12 cellular contexts compared by ENCODE assay signal in genomic region chrX:41779058-41779564, GRCh38. TPM values are rescaled to one million over a fixed set of nuclear protein-coding genes. Genes with fewer than 3 reads are reported as not detected.
A peak's percentile ranks its signal among the peaks of the same experiment; 100 is the strongest.
DNase-seq lines count a peak whose midpoint lies in the region; ATAC-seq and TF ChIP-seq lines count a peak whose summit lies in the region.
"Had no signal": no experiment of that assay in that cellular context is flagged by ENCODE, and none has a peak within 500 bp of the region (broad histone marks: within the 10 kb centered on the region; RNA-seq: fewer than 3 reads in every experiment).

No MANE protein-coding gene starts in this region.

- no peaks in the 10 kb centered on the region for H3K27me3 ChIP-seq in MG63
- H3K27me3 ChIP-seq in adipocyte (replicated peaks; ENCODE audit: control insufficient read depth, insufficient read depth, low read length), result peaks cover 4% of the 10 kb centered on the region
- no peaks in the 10 kb centered on the region for H3K27me3 ChIP-seq in left lung
- H3K27me3 ChIP-seq in ascending aorta, result no peaks in the 10 kb centered on the region
- no peaks in the 10 kb centered on the region for H3K27me3 ChIP-seq in aorta (ENCODE audit: control insufficient read depth in 1 of 2, insufficient read depth in 2 of 2, low read length in 1 of 2)

- H3K36me3 ChIP-seq in MG63 (no peaks in the 10 kb centered on the region), adipocyte (ENCODE audit: control insufficient read depth, insufficient read depth, low read length, severe bottlenecking) (no peaks in the 10 kb centered on the region), left lung (no peaks in the 10 kb centered on the region), ascending aorta (no peaks in the 10 kb centered on the region), aorta (ENCODE audit: control insufficient read depth in 1 of 2, insufficient read depth in 2 of 2, low read length in 1 of 2) (no peaks in the 10 kb centered on the region)
- H3K36me3 ChIP-seq: heart right ventricle had no signal

- TF ChIP-seq CTCF in left lung (IDR thresholded peaks at IDR 0.05), result no peak
- no peak for TF ChIP-seq CTCF in ascending aorta (IDR thresholded peaks at IDR 0.05)

- intact Hi-C loops in left lung (cut with DNase I), result no loop called here
- intact Hi-C loops in ascending aorta (cut with DNase I), result no loop called here
- intact Hi-C loops in aorta (cut with DNase I), result no loop called here

- no peaks in the 10 kb centered on the region for H3K9me3 ChIP-seq in MG63
- no peaks in the 10 kb centered on the region for H3K9me3 ChIP-seq in adipocyte (ENCODE audit: control insufficient read depth, low read length)
- no peaks in the 10 kb centered on the region for H3K9me3 ChIP-seq in left lung
- no peaks in the 10 kb centered on the region for H3K9me3 ChIP-seq in ascending aorta
- H3K9me3 ChIP-seq in aorta (ENCODE audit: control insufficient read depth, low read length), result no peaks in the 10 kb centered on the region
- H3K9me3 ChIP-seq: heart right ventricle, psoas muscle had no signal

- 3 to 20% methylated on average over 1 of the region's 1 CpG for WGBS in aorta, 2 donors

- H3K4me1 ChIP-seq in adipocyte (ENCODE audit: control insufficient read depth, insufficient read depth, low read length) (peaks cover 5% of the 10 kb centered on the region), left lung (no peaks in the 10 kb centered on the region), ascending aorta (peaks cover 0 to 4% of the 10 kb centered on the region in 2 donors), aorta (ENCODE audit: control insufficient read depth in 1 of 2, insufficient read depth in 2 of 2, low read length in 2 of 2) (no peaks in the 10 kb centered on the region)

- no peak overlapping the region for H3K9ac ChIP-seq in adipocyte (ENCODE audit: low read length)

- H3K4me3 ChIP-seq in MG63 (no peak overlapping the region), adipocyte (ENCODE audit: low read length) (no peak overlapping the region), left lung (no peak overlapping the region), ascending aorta (no peak overlapping the region), aorta (ENCODE audit: low read length in 2 of 2) (no peak overlapping the region)
- H3K4me3 ChIP-seq: heart right ventricle, psoas muscle had no signal

- ATAC-seq in left lung (peak; percentile 82), GM18907 (IDR thresholded peaks at IDR 0.05; ENCODE audit: unreplicated experiment) (no peak), aorta (ENCODE audit: low FRiP score) (no peak), GM21529 (IDR thresholded peaks at IDR 0.05; ENCODE audit: unreplicated experiment) (no peak)
- ATAC-seq: heart right ventricle; stimulated activated naive CD8-positive, alpha-beta T cell treated with anti-CD3 and anti-CD28 coated beads, Interleukin-15, Interleukin-2, amounts not matched to agents 100 U/mL and 50 U/mL, for 24 hours had no signal

- H3K27ac ChIP-seq in left lung, result no peak overlapping the region
- no peak overlapping the region for H3K27ac ChIP-seq in ascending aorta
- H3K27ac ChIP-seq in aorta (ENCODE audit: low read depth in 1 of 2, low read length in 2 of 2), result no peak overlapping the region
- H3K27ac ChIP-seq: heart right ventricle, psoas muscle had no signal

- DNase-seq in DMS53 (lab: John Stamatoyannopoulos, UW), result peak; percentile 57
- peak; percentile 19 for DNase-seq in MG63
- peak; percentile 42 for DNase-seq in adipocyte (ENCODE audit: low read depth)
- no peak for DNase-seq in left lung
- no peak for DNase-seq in ascending aorta (ENCODE audit: low spot score in 2 of 2)
- DNase-seq in aorta, result no peak
- DNase-seq: activated naive CD4-positive, alpha-beta T cell treated with Interleukin-2 at 50 U/mL for 16 hours; heart right ventricle; psoas muscle; stimulated activated naive CD8-positive, alpha-beta T cell treated with anti-CD3 and anti-CD28 coated beads, Interleukin-15, Interleukin-2, amounts not matched to agents 100 U/mL and 50 U/mL, for 24 hours had no signal

RNA-seq across cellular contexts. Expression of gene GPR82, which starts 55.1 kb away (rescaled TPM):
- total RNA-seq in MG63 (2014; rRNA removed; shearing (Covaris generic); ENCODE audit: low replicate concordance), result not detected in 2 replicates
- total RNA-seq in left lung (under 1 TPM; 0.17 to 0.37 TPM), ascending aorta (not detected), aorta (under 1 TPM; 0.29 to 0.45 TPM)
- polyA plus RNA-seq in aorta, result under 1 TPM; 0.20 to 0.88 TPM

Comparison
In these comparisons a context has a peak if more than half of its experiments do, and no peak if none do; other contexts are left out.
1. DNase-seq: peak in DMS53 (single experiment), MG63 (single experiment) and adipocyte (single experiment); none in left lung (0 of 2), ascending aorta (0 of 2) and aorta (0 of 2).